Comparison of ENCODE assay signal across 1 cellular context in the genomic region with DNA sequence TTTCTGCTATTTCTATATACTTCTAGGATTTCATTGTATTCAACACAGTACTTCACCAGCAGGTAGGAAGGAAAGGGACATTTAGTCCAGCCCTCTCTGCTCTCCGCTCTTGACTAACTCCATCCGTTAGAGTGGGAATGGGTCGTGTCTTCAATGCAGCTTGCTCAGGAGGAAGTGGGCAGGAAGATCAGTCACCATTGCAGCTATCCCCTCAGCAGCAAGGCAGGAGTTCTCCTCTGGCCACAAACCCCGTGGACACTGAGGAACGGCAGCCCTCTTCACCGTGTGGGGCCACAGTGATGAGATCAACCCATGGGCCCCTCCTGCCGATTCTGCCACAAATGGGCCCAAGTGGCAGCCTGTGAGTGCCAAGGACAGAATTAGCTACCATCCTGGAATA.
TF ChIP-seq lines count a peak whose summit lies in the region.

No MANE protein-coding gene starts in this region.

TF ChIP-seq in K562, 482 proteins besides CTCF, POLR2A, EP300 and RAD21:
- TF ChIP-seq SIX5 (IDR thresholded peaks at IDR 0.05; ENCODE audit: borderline replicate concordance in 1 of 2, insufficient read depth in 1 of 2, low read depth in 1 of 2, low read length in 2 of 2): no peak
- TF ChIP-seq HDAC1 (IDR thresholded peaks at IDR 0.05): no peak
- TF ChIP-seq ZBED1 (IDR thresholded peaks at IDR 0.05): no peak
- TF ChIP-seq NFE2L1 (tag; IDR thresholded peaks at IDR 0.05; ENCODE audit: borderline replicate concordance, low read depth): no peak
- no peak for TF ChIP-seq FOXA3 (CRISPR knock-in tag; conservative IDR thresholded peaks at IDR 0.05 in 1 of 2, IDR thresholded peaks at IDR 0.05 in 1 of 2)
- no peak for TF ChIP-seq TCF7 (IDR thresholded peaks at IDR 0.05; ENCODE audit: borderline replicate concordance)
- TF ChIP-seq FOXP1 (CRISPR knock-in tag; IDR thresholded peaks at IDR 0.05): no peak
- TF ChIP-seq WHSC1 (IDR thresholded peaks at IDR 0.05; ENCODE audit: low read length): no peak
- no peak for TF ChIP-seq ZFP1 (CRISPR knock-in tag; IDR thresholded peaks at IDR 0.05)
- TF ChIP-seq KDM2B (CRISPR knock-in tag; IDR thresholded peaks at IDR 0.05): no peak
- no peak for TF ChIP-seq CREM (IDR thresholded peaks at IDR 0.05; ENCODE audit: low read depth)
- no peak for TF ChIP-seq ZNF318 (IDR thresholded peaks at IDR 0.05; ENCODE audit: borderline replicate concordance in 1 of 2, low read depth in 1 of 2)
- TF ChIP-seq CCAR2 (IDR thresholded peaks at IDR 0.05; ENCODE audit: low read depth, low read length): no peak
- no peak for TF ChIP-seq CBX8 (IDR thresholded peaks at IDR 0.05; ENCODE audit: borderline replicate concordance, extremely low read depth, low read depth, low read length, poor library complexity, severe bottlenecking)
